ENCODE assay signal across 29 cellular contexts in the genomic region with DNA sequence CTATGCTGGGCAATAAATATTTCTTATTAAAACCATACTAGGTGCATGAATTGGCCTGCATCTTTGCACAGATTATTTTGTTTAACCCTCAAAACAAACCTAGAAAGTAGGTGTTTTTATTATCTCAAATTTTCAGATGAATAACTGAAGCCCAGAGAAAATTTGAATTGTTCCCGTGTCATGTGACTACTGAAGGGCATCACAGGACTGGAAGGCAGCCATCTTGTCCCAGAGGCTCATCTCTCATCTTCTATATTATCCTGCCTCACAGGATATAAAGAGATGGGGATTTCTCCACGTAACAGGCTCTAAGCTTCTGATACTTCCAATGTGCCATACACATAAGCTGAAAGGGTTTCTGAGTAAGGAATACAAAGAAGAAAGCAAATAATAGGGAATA.
"Had no signal": no experiment of that assay in that cellular context is flagged by ENCODE, and none has a peak within 500 bp of the region (broad histone marks: within the 10 kb centered on the region; RNA-seq: fewer than 3 reads in every experiment).

No MANE protein-coding gene starts in this region.

- DNase-seq: Karpas-422, MM.1S, MV-4-11, NCI-H1092, NCI-H1105, NCI-H1417 treated with DMSO at 0.1 percent for 48 hours, NCI-H1436 treated with DMSO at 0.1 percent for 48 hours, NCI-H1694 treated with DMSO at 0.1 percent for 48 hours, NCI-H187 treated with DMSO at 0.1 percent for 48 hours, NCI-H2029, NCI-H2081, NCI-H2171 treated with DMSO at 0.1 percent for 48 hours, NCI-H2227 treated with DMSO at 0.1 percent for 48 hours, NCI-H345, NCI-H446, NCI-H510A treated with DMSO at 0.1 percent for 48 hours, NCI-H524 treated with DMSO at 0.1 percent for 48 hours, NCI-H526 treated with DMSO at 0.1 percent for 48 hours, NCI-H774, PC-9, SHP77, SIG-M5, SJCRH30, T-cell had no signal

- FAIRE-seq: RCC 7860 had no signal

- H3K27me3 ChIP-seq: SJCRH30 had no signal

- H2AFZ ChIP-seq: PC-9 had no signal

- H3K36me3 ChIP-seq: SJCRH30 had no signal

- H3K27ac ChIP-seq: PC-9, RWPE1, SJCRH30, SK-N-MC had no signal

- H3K4me2 ChIP-seq: PC-9 had no signal

- ATAC-seq: Panc1, Right ventricle myocardium inferior, T-cell had no signal

- H3K4me3 ChIP-seq: PC-9, SJCRH30, SK-N-MC had no signal
